14 cellular contexts compared by ENCODE assay signal in genomic region chr4:8478371-8478770, GRCh38. TPM values are rescaled to one million over a fixed set of nuclear protein-coding genes. Genes with fewer than 3 reads are reported as not detected.
DNase-seq lines count a peak whose midpoint lies in the region; ATAC-seq and TF ChIP-seq lines count a peak whose summit lies in the region.
"Had no signal": no experiment of that assay in that cellular context is flagged by ENCODE, and none has a peak within 500 bp of the region (broad histone marks: within the 10 kb centered on the region; RNA-seq: fewer than 3 reads in every experiment).

No MANE protein-coding gene starts in this region.

- TF ChIP-seq CTCF in SK-N-SH (IDR thresholded peaks at IDR 0.05), result no peak
- no peak for TF ChIP-seq CTCF in endodermal cell (conservative IDR thresholded peaks at IDR 0.05)

- H3K36me3 Mint-ChIP-seq in endodermal cell (ENCODE audit: low read depth), result peaks cover 18% of the 10 kb centered on the region

- POLR2A ChIA-PET in SK-N-SH (lab: Yijun Ruan, JAX), result no interaction called here

- no peaks in the 10 kb centered on the region for H3F3A ChIP-seq in SK-N-SH (replicated peaks; ENCODE audit: insufficient read depth)

- H3K9me3 ChIP-seq in SK-N-SH (no peaks in the 10 kb centered on the region), endodermal cell (ENCODE audit: control insufficient read depth, low read length) (no peaks in the 10 kb centered on the region)
- H3K9me3 ChIP-seq: Caco-2 had no signal

- H3K4me1 ChIP-seq in SK-N-SH (ENCODE audit: control insufficient read depth in 1 of 2, insufficient read depth in 2 of 2, low read depth in 1 of 2, low read length in 1 of 2), result no peaks in the 10 kb centered on the region
- H3K4me1 ChIP-seq in endodermal cell (ENCODE audit: control insufficient read depth, insufficient read depth, low read length), result peaks cover 9% of the 10 kb centered on the region

- CTCF ChIA-PET in SK-N-SH (lab: Yijun Ruan, JAX), result interaction anchor here (1.3 to 3.8 kb wide), 4 partner anchors 10 to 302 kb away, joined by 3 to 16 read pairs (median 4); no protein-coding TSS in a partner anchor

- no peaks in the 10 kb centered on the region for H3K9me2 ChIP-seq in SK-N-SH

- ATAC-seq in SK-N-SH treated with all-trans-retinoic acid at 6 μM for 48 hours, result no peak
- ATAC-seq in activated CD4-positive, CD25-positive, alpha-beta regulatory T cell treated with anti-CD3 and anti-CD28 coated beads, Interleukin-2, amount 50 U/mL, for 24 hours, result no peak
- ATAC-seq: CD8-positive, alpha-beta T cell had no signal

- TF ChIP-seq EP300 in SK-N-SH (IDR thresholded peaks at IDR 0.05; ENCODE audit: borderline replicate concordance in 1 of 2, low read depth in 1 of 2, low read length in 1 of 2), result no peak

- no peaks in the 10 kb centered on the region for H3K27me3 Mint-ChIP-seq in endodermal cell (ENCODE audit: insufficient read depth)

- H2AFZ ChIP-seq in SK-N-SH (ENCODE audit: low read depth), result no peak overlapping the region

- H3K9me3 Mint-ChIP-seq in endodermal cell, result no peaks in the 10 kb centered on the region
- H3K9me3 Mint-ChIP-seq: CD8-positive, alpha-beta T cell had no signal

- H3K4me2 ChIP-seq in SK-N-SH, result no peak overlapping the region
- H3K4me2 ChIP-seq: KMS-11 had no signal

- H3K4me1 Mint-ChIP-seq in endodermal cell, result peaks cover 35% of the 10 kb centered on the region

- no peak overlapping the region for H3K4me3 ChIP-seq in SK-N-SH (ENCODE audit: low read depth in 2 of 2, low read length in 1 of 2)
- H3K4me3 ChIP-seq in H7 (ENCODE audit: insufficient read depth, low read depth, low read length), result no peak overlapping the region
- H3K4me3 ChIP-seq in endodermal cell (ENCODE audit: low read length), result no peak overlapping the region

- WGBS in SK-N-SH (ENCODE audit: low lambda C conversion rate), result 90% methylated on average over 6 of the region's 9 CpGs
- WGBS in endodermal cell (ENCODE audit: insufficient coverage in 1 of 2, insufficient read length in 1 of 2), 2 experiments, result 89 to 94% methylated on average over 5 to 9 of the region's 9 CpGs

- no peak for TF ChIP-seq RAD21 in SK-N-SH (IDR thresholded peaks at IDR 0.05; ENCODE audit: low read length)

- H3K27me3 ChIP-seq in SK-N-SH (ENCODE audit: insufficient read depth) (no peaks in the 10 kb centered on the region), H7 (ENCODE audit: control insufficient read depth, insufficient read depth, low read length) (no peaks in the 10 kb centered on the region), endodermal cell (ENCODE audit: control insufficient read depth, insufficient read depth, low read length, poor library complexity, severe bottlenecking) (no peaks in the 10 kb centered on the region)

- H3K27ac ChIP-seq in SK-N-SH (ENCODE audit: low read depth in 2 of 2, low read length in 1 of 2) (no peak overlapping the region), endodermal cell (ENCODE audit: low read depth, low read length) (peak overlapping the region; percentile 24)
- H3K27ac ChIP-seq: 22Rv1, C4-2B, KMS-11 had no signal

- H4K20me1 ChIP-seq in SK-N-SH (ENCODE audit: insufficient read depth), result no peaks in the 10 kb centered on the region

- peak; percentile 29 for DNase-seq in SK-N-SH
- DNase-seq in H7, result peak; percentile 37
- DNase-seq in endodermal cell, result peak; percentile 46
- no peak for DNase-seq in activated CD8-positive, alpha-beta memory T cell treated with anti-CD3 and anti-CD28 coated beads, Interleukin-2, amount 50 U/mL, for 48 hours
- DNase-seq in DMS53 treated with DMSO at 0.1 percent for 48 hours (lab: John Stamatoyannopoulos, UW; ENCODE audit: unreplicated experiment), result no peak
- DNase-seq: AML-193; Caco-2; CD8-positive, alpha-beta T cell; DMS53 had no signal

- H3K36me3 ChIP-seq in SK-N-SH (replicated peaks in 1 of 2; ENCODE audit: control insufficient read depth in 1 of 2, insufficient read depth in 2 of 2, low read length in 1 of 2) (peaks cover 0 to 6% of the 10 kb centered on the region in 2 experiments), H7 (replicated peaks; ENCODE audit: control insufficient read depth, insufficient read depth, low read length) (peaks cover 7% of the 10 kb centered on the region), endodermal cell (ENCODE audit: control insufficient read depth, insufficient read depth, low read length) (peaks cover 21% of the 10 kb centered on the region)

- H3K4me3 Mint-ChIP-seq in endodermal cell, result no peak overlapping the region
- H3K4me3 Mint-ChIP-seq: CD8-positive, alpha-beta T cell had no signal

- H3K9ac ChIP-seq in SK-N-SH (no peak overlapping the region), endodermal cell (ENCODE audit: extremely low read depth, low read length, poor library complexity, severe bottlenecking) (no peak overlapping the region)
- H3K9ac ChIP-seq: KMS-11 had no signal

- H3K79me2 ChIP-seq in SK-N-SH (ENCODE audit: insufficient read depth), result no peaks in the 10 kb centered on the region

- H3K27ac Mint-ChIP-seq in endodermal cell, result no peak overlapping the region
- H3K27ac Mint-ChIP-seq: CD8-positive, alpha-beta T cell had no signal

TF ChIP-seq in SK-N-SH, 30 proteins besides CTCF, POLR2A, EP300 and RAD21:
- TF ChIP-seq ELF1 (IDR thresholded peaks at IDR 0.05) (no peak), RCOR1 (IDR thresholded peaks at IDR 0.05; ENCODE audit: low read length) (no peak), RXRA (IDR thresholded peaks at IDR 0.05; ENCODE audit: borderline replicate concordance, low read depth) (no peak), TCF12 (IDR thresholded peaks at IDR 0.05) (no peak), MXI1 (IDR thresholded peaks at IDR 0.05; ENCODE audit: low read depth, low read length) (no peak), YY1 (IDR thresholded peaks at IDR 0.05; ENCODE audit: low read depth) (no peak), FOXJ3 (CRISPR knock-in tag; IDR thresholded peaks at IDR 0.05) (no peak), FOXM1 (IDR thresholded peaks at IDR 0.05; ENCODE audit: low read depth) (no peak), FOSL2 (IDR thresholded peaks at IDR 0.05; ENCODE audit: borderline replicate concordance, low read depth) (no peak), MEF2A (IDR thresholded peaks at IDR 0.05; ENCODE audit: borderline replicate concordance, low read depth) (no peak)
- TF ChIP-seq, protein P1, sequence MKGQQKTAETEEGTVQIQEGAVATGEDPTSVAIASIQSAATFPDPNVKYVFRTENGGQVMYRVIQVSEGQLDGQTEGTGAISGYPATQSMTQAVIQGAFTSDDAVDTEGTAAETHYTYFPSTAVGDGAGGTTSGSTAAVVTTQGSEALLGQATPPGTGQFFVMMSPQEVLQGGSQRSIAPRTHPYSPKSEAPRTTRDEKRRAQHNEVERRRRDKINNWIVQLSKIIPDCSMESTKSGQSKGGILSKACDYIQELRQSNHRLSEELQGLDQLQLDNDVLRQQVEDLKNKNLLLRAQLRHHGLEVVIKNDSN (IDR thresholded peaks at IDR 0.05; ENCODE audit: borderline replicate concordance, low read depth), result no peak

TF ChIP-seq in SK-N-SH treated with all-trans-retinoic acid at 6 μM for 48 hours, 23 proteins besides CTCF, POLR2A, EP300 and RAD21 (continues in another document):
- TF ChIP-seq ZNF8 (CRISPR knock-in tag; IDR thresholded peaks at IDR 0.05) (no peak), ZFP3 (CRISPR knock-in tag; IDR thresholded peaks at IDR 0.05) (no peak), PPARA (CRISPR knock-in tag; IDR thresholded peaks at IDR 0.05; ENCODE audit: borderline replicate concordance) (no peak), SNAI2 (CRISPR knock-in tag; IDR thresholded peaks at IDR 0.05) (no peak), ESRRG (CRISPR knock-in tag; IDR thresholded peaks at IDR 0.05) (no peak), CSDC2 (CRISPR knock-in tag; IDR thresholded peaks at IDR 0.05) (no peak), ZFP30 (CRISPR knock-in tag; IDR thresholded peaks at IDR 0.05) (no peak), ZNF70 (CRISPR knock-in tag; IDR thresholded peaks at IDR 0.05) (no peak), RARB (CRISPR knock-in tag; IDR thresholded peaks at IDR 0.05) (no peak)
- TF ChIP-seq, protein P2, sequence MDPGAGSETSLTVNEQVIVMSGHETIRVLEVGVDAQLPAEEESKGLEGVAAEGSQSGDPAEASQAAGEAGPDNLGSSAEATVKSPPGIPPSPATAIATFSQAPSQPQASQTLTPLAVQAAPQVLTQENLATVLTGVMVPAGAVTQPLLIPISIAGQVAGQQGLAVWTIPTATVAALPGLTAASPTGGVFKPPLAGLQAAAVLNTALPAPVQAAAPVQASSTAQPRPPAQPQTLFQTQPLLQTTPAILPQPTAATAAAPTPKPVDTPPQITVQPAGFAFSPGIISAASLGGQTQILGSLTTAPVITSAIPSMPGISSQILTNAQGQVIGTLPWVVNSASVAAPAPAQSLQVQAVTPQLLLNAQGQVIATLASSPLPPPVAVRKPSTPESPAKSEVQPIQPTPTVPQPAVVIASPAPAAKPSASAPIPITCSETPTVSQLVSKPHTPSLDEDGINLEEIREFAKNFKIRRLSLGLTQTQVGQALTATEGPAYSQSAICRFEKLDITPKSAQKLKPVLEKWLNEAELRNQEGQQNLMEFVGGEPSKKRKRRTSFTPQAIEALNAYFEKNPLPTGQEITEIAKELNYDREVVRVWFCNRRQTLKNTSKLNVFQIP (CRISPR knock-in tag; IDR thresholded peaks at IDR 0.05; ENCODE audit: borderline replicate concordance, low read depth), result no peak
- TF ChIP-seq, protein P3, sequence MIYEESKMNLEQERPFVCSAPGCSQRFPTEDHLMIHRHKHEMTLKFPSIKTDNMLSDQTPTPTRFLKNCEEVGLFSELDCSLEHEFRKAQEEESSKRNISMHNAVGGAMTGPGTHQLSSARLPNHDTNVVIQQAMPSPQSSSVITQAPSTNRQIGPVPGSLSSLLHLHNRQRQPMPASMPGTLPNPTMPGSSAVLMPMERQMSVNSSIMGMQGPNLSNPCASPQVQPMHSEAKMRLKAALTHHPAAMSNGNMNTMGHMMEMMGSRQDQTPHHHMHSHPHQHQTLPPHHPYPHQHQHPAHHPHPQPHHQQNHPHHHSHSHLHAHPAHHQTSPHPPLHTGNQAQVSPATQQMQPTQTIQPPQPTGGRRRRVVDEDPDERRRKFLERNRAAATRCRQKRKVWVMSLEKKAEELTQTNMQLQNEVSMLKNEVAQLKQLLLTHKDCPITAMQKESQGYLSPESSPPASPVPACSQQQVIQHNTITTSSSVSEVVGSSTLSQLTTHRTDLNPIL (CRISPR knock-in tag; IDR thresholded peaks at IDR 0.05; ENCODE audit: low read depth), result no peak

RNA-seq across cellular contexts. Expression of gene TRMT44, which starts 37.8 kb away (rescaled TPM):
- polyA plus RNA-seq in SK-N-SH (2012; rRNA removed), result 6.0 and 6.9 TPM in 2 replicates
- 3.8 and 4.9 TPM in 2 replicates for polyA plus RNA-seq in SK-N-SH (2012; cell fraction: cytosol; rRNA removed)
- polyA plus RNA-seq in SK-N-SH (2012; cell fraction: nucleus; rRNA removed), result 18.9 and 20.0 TPM in 2 replicates
- total RNA-seq in H7 (2014; rRNA removed; shearing (Covaris generic)), result 35.5 and 42.2 TPM in 2 replicates
- total RNA-seq in endodermal cell, result 100 to 1,000 TPM in 1 of 2 donors, 10 to 100 TPM in 1; 45.9 to 114 TPM
- polyA plus RNA-seq in endodermal cell (2013, experiment 1 of 2), result 27.2 TPM
- 32.3 TPM for polyA plus RNA-seq in endodermal cell (2013, experiment 2 of 2)

RNA-seq across cellular contexts. Expression of gene ACOX3, which starts 37.8 kb away (rescaled TPM):
- polyA plus RNA-seq in SK-N-SH (2012; rRNA removed), result 7.0 and 8.4 TPM in 2 replicates
- polyA plus RNA-seq in SK-N-SH (2012; cell fraction: cytosol; rRNA removed), result 6.3 and 6.4 TPM in 2 replicates
- 30.2 and 33.9 TPM in 2 replicates for polyA plus RNA-seq in SK-N-SH (2012; cell fraction: nucleus; rRNA removed)
- 24.4 and 40.8 TPM in 2 replicates for total RNA-seq in H7 (2014; rRNA removed; shearing (Covaris generic))
- total RNA-seq in endodermal cell, result 100 to 1,000 TPM in 1 of 2 donors, 10 to 100 TPM in 1; 55.1 to 146 TPM
- 23.7 TPM for polyA plus RNA-seq in endodermal cell (2013, experiment 1 of 2)
- 23.1 TPM for polyA plus RNA-seq in endodermal cell (2013, experiment 2 of 2)

Comparison
In these comparisons a context has a peak if more than half of its experiments do, and no peak if none do; other contexts are left out.
1. DNase-seq: peak in SK-N-SH (single experiment), H7 (single experiment) and endodermal cell (single experiment); none in activated CD8-positive, alpha-beta memory T cell treated with anti-CD3 and anti-CD28 coated beads, Interleukin-2, amount 50 U/mL, for 48 hours (single experiment) and DMS53 treated with DMSO at 0.1 percent for 48 hours (single experiment).